Comparison of ENCODE assay signal across 25 cellular contexts in the genomic region with DNA sequence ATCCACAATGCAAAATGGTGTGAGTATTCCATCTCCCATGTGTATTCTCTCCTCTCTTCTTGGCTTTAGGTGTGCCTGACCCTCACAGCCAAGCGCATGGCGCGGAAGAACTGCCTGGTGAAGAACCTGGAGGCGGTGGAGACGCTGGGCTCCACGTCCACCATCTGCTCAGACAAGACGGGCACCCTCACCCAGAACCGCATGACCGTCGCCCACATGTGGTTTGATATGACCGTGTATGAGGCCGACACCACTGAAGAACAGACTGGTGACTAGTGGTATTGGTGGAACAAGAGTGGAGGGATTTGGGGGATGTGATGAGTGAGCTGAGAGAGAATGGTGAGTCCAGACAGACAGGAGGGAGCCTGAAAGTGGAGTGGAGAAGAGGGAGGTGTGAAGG. TPM values are rescaled to one million over a fixed set of nuclear protein-coding genes. Genes with fewer than 3 reads are reported as not detected.
"Had no signal": no experiment of that assay in that cellular context is flagged by ENCODE, and none has a peak within 500 bp of the region (broad histone marks: within the 10 kb centered on the region; RNA-seq: fewer than 3 reads in every experiment).

No MANE protein-coding gene starts in this region.

- H3K9me3 ChIP-seq: body of pancreas, right lobe of liver, testis had no signal

- H3K27me3 ChIP-seq: body of pancreas, hepatocyte, right lobe of liver, testis had no signal

- DNase-seq: activated CD4-positive, alpha-beta T cell treated with anti-CD3 and anti-CD28 coated beads for 1 hour; activated CD4-positive, alpha-beta T cell treated with anti-CD3 and anti-CD28 coated beads, Interleukin-2, amount 50 U/mL, for 4 hours; activated naive CD4-positive, alpha-beta T cell treated with anti-CD3 and anti-CD28 coated beads for 36 hours; activated T-cell treated with anti-CD3 and anti-CD28 coated beads, Interleukin-2, amount 50 U/mL, for 48 hours; body of pancreas; caudate nucleus; dermis blood vessel endothelial cell; effector memory CD4-positive, alpha-beta T cell; foreskin melanocyte; glutamatergic neuron; nephron progenitor cell; right lobe of liver; stimulated activated CD4-positive, alpha-beta T cell treated with anti-CD3 and anti-CD28 coated beads, Interleukin-1b, Interleukin-23, amount 100 ng/mL, for 48 hours; T-cell; testis had no signal

- FAIRE-seq: TTC549 had no signal

- H3K9ac ChIP-seq: parathyroid adenoma had no signal

- H3K4me1 ChIP-seq: body of pancreas, parathyroid adenoma, right lobe of liver, testis had no signal

- H3K4me3 ChIP-seq: body of pancreas, hepatocyte, lung, right lobe of liver, skin epidermis, testis had no signal

- H3K27ac ChIP-seq: body of pancreas, hepatocyte, parathyroid adenoma, right lobe of liver, skin epidermis, testis had no signal

- ATAC-seq: body of pancreas; esophagus mucosa; left lobe of liver; right lobe of liver; stimulated activated effector memory CD8-positive, alpha-beta T cell treated with anti-CD3 and anti-CD28 coated beads, Interleukin-12 subunit alpha, Interleukin-12 subunit beta, amount 100 ng/mL, for 72 hours; T-cell had no signal

- H3K36me3 ChIP-seq: right lobe of liver had no signal

- H3K4me2 ChIP-seq: hepatocyte had no signal

RNA-seq across cellular contexts. Expression of gene ATP1A4, which starts 15.1 kb away (rescaled TPM):
- total RNA-seq: activated naive CD4-positive, alpha-beta T cell treated with anti-CD3 and anti-CD28 coated beads for 36 hours; body of pancreas; dermis blood vessel endothelial cell; esophagus mucosa; kidney epithelial cell; left lobe of liver; right lobe of liver; T-cell had no signal
- polyA plus RNA-seq: immature natural killer cell had no signal

RNA-seq across cellular contexts. Expression of gene CASQ1, which starts 23.9 kb away (rescaled TPM):
- total RNA-seq: activated naive CD4-positive, alpha-beta T cell treated with anti-CD3 and anti-CD28 coated beads for 36 hours; body of pancreas; dermis blood vessel endothelial cell; hepatocyte; kidney epithelial cell; left lobe of liver; T-cell had no signal
- polyA plus RNA-seq: immature natural killer cell had no signal

RNA-seq across cellular contexts. Expression of gene ATP1A2, which starts 50.9 kb away (rescaled TPM):
- total RNA-seq: activated naive CD4-positive, alpha-beta T cell treated with anti-CD3 and anti-CD28 coated beads for 36 hours; dermis blood vessel endothelial cell had no signal
- polyA plus RNA-seq: immature natural killer cell had no signal
